1 cellular context compared by ENCODE assay signal in the genomic region with DNA sequence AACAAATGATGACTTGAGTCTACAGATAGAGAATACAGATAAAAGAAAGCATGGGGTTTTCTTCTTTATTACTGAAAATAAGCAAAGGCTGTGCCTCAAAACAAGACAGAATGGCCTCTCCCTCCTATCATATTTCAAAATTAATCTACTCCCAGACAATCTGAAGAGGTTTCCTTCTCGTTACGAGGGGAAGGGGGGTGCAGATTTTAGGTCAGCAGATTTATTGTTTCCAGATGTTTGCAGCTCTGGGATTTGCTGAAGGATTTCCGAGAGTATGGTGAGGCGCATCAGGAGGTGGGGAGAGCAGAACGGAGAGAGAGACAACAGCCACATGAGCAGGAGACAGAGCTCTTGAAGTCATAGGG.
TF ChIP-seq lines count a peak whose summit lies in the region.

No MANE protein-coding gene starts in this region.

TF ChIP-seq in HEK293, 187 proteins besides CTCF, POLR2A, EP300 and RAD21 (continued from another document and continues in another):
- TF ChIP-seq, protein P1, sequence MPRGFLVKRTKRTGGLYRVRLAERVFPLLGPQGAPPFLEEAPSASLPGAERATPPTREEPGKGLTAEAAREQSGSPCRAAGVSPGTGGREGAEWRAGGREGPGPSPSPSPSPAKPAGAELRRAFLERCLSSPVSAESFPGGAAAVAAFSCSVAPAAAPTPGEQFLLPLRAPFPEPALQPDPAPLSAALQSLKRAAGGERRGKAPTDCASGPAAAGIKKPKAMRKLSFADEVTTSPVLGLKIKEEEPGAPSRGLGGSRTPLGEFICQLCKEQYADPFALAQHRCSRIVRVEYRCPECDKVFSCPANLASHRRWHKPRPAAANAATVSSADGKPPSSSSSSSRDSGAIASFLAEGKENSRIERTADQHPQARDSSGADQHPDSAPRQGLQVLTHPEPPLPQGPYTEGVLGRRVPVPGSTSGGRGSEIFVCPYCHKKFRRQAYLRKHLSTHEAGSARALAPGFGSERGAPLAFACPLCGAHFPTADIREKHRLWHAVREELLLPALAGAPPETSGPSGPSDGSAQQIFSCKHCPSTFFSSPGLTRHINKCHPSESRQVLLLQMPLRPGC (tag by site-specific recombination; IDR thresholded peaks at IDR 0.05): no peak
- TF ChIP-seq MYNN (tag by site-specific recombination; IDR thresholded peaks at IDR 0.05; ENCODE audit: borderline replicate concordance): no peak
- no peak for TF ChIP-seq KLF8 (tag by site-specific recombination; IDR thresholded peaks at IDR 0.05)
- no peak for TF ChIP-seq SETDB1 (IDR thresholded peaks at IDR 0.05; ENCODE audit: insufficient read length, low read length)
- peak; percentile 56; the same call in 1 of the 2 replicates for TF ChIP-seq ZEB2 (tag by site-specific recombination; IDR thresholded peaks at IDR 0.05)
- no peak for TF ChIP-seq ZNF214 (tag by site-specific recombination; IDR thresholded peaks at IDR 0.05; ENCODE audit: borderline replicate concordance)
- TF ChIP-seq ZNF274 (IDR thresholded peaks at IDR 0.05; ENCODE audit: low read length): no peak
- TF ChIP-seq ZNF274 (tag by site-specific recombination; IDR thresholded peaks at IDR 0.05; ENCODE audit: borderline replicate concordance): no peak
- no peak for TF ChIP-seq ZNF112 (tag by site-specific recombination; IDR thresholded peaks at IDR 0.05)
- TF ChIP-seq ZNF302 (tag by site-specific recombination; IDR thresholded peaks at IDR 0.05; ENCODE audit: low read depth): no peak
- TF ChIP-seq, protein P2, sequence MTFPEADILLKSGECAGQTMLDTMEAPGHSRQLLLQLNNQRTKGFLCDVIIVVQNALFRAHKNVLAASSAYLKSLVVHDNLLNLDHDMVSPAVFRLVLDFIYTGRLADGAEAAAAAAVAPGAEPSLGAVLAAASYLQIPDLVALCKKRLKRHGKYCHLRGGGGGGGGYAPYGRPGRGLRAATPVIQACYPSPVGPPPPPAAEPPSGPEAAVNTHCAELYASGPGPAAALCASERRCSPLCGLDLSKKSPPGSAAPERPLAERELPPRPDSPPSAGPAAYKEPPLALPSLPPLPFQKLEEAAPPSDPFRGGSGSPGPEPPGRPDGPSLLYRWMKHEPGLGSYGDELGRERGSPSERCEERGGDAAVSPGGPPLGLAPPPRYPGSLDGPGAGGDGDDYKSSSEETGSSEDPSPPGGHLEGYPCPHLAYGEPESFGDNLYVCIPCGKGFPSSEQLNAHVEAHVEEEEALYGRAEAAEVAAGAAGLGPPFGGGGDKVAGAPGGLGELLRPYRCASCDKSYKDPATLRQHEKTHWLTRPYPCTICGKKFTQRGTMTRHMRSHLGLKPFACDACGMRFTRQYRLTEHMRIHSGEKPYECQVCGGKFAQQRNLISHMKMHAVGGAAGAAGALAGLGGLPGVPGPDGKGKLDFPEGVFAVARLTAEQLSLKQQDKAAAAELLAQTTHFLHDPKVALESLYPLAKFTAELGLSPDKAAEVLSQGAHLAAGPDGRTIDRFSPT (tag by site-specific recombination; IDR thresholded peaks at IDR 0.05): no peak
- no peak for TF ChIP-seq ZNF549 (tag by site-specific recombination; IDR thresholded peaks at IDR 0.05)
- TF ChIP-seq ZNF701 (tag by site-specific recombination; IDR thresholded peaks at IDR 0.05): no peak
- TF ChIP-seq ZNF747 (tag by site-specific recombination; IDR thresholded peaks at IDR 0.05): no peak
- TF ChIP-seq ZNF184 (tag by site-specific recombination; IDR thresholded peaks at IDR 0.05): 0 out of 2 replicates have a peak, but pooled peaks have one; percentile 35
- no peak for TF ChIP-seq ZBTB21 (tag by site-specific recombination; IDR thresholded peaks at IDR 0.05)
- peak; percentile 55; the same call in 1 of the 2 replicates for TF ChIP-seq OSR2 (tag by site-specific recombination; IDR thresholded peaks at IDR 0.05)
- no peak; the same call in 1 of the 2 replicates for TF ChIP-seq ZNF24 (tag by site-specific recombination; IDR thresholded peaks at IDR 0.05)
- no peak for TF ChIP-seq ZNF2 (tag by site-specific recombination; IDR thresholded peaks at IDR 0.05)
- TF ChIP-seq ZNF10 (tag by site-specific recombination; IDR thresholded peaks at IDR 0.05): no peak
- no peak for TF ChIP-seq KLF7 (tag by site-specific recombination; IDR thresholded peaks at IDR 0.05; ENCODE audit: borderline replicate concordance)
- TF ChIP-seq ZNF175 (tag by site-specific recombination; IDR thresholded peaks at IDR 0.05): no peak
- TF ChIP-seq ZBTB10 (tag by site-specific recombination; IDR thresholded peaks at IDR 0.05): no peak
- no peak for TF ChIP-seq PBX3 (CRISPR knock-in tag; IDR thresholded peaks at IDR 0.05)
- TF ChIP-seq, protein P3, sequence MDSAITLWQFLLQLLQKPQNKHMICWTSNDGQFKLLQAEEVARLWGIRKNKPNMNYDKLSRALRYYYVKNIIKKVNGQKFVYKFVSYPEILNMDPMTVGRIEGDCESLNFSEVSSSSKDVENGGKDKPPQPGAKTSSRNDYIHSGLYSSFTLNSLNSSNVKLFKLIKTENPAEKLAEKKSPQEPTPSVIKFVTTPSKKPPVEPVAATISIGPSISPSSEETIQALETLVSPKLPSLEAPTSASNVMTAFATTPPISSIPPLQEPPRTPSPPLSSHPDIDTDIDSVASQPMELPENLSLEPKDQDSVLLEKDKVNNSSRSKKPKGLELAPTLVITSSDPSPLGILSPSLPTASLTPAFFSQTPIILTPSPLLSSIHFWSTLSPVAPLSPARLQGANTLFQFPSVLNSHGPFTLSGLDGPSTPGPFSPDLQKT (IDR thresholded peaks at IDR 0.05; ENCODE audit: borderline replicate concordance, low read depth, low read length): no peak
- TF ChIP-seq ZNF654 (tag by site-specific recombination; IDR thresholded peaks at IDR 0.05; ENCODE audit: low read depth): no peak
- TF ChIP-seq SP7 (tag by site-specific recombination; IDR thresholded peaks at IDR 0.05): peak; percentile 42; the same call in 1 of the 2 replicates
- TF ChIP-seq ZNF394 (tag by site-specific recombination; IDR thresholded peaks at IDR 0.05; ENCODE audit: borderline replicate concordance): no peak
- no peak for TF ChIP-seq ZNF837 (tag by site-specific recombination; IDR thresholded peaks at IDR 0.05)
- no peak for TF ChIP-seq ZNF48 (tag by site-specific recombination; IDR thresholded peaks at IDR 0.05)
- TF ChIP-seq ATF2 (tag by site-specific recombination; IDR thresholded peaks at IDR 0.05; ENCODE audit: low read depth): no peak
- no peak for TF ChIP-seq ZNF664 (tag by site-specific recombination; IDR thresholded peaks at IDR 0.05)
- TF ChIP-seq ZNF561 (tag by site-specific recombination; IDR thresholded peaks at IDR 0.05; ENCODE audit: borderline replicate concordance): no peak
- TF ChIP-seq ZNF37A (tag by site-specific recombination; IDR thresholded peaks at IDR 0.05): no peak
- no peak for TF ChIP-seq YY1 (tag by site-specific recombination; IDR thresholded peaks at IDR 0.05)
- TF ChIP-seq, protein P4, sequence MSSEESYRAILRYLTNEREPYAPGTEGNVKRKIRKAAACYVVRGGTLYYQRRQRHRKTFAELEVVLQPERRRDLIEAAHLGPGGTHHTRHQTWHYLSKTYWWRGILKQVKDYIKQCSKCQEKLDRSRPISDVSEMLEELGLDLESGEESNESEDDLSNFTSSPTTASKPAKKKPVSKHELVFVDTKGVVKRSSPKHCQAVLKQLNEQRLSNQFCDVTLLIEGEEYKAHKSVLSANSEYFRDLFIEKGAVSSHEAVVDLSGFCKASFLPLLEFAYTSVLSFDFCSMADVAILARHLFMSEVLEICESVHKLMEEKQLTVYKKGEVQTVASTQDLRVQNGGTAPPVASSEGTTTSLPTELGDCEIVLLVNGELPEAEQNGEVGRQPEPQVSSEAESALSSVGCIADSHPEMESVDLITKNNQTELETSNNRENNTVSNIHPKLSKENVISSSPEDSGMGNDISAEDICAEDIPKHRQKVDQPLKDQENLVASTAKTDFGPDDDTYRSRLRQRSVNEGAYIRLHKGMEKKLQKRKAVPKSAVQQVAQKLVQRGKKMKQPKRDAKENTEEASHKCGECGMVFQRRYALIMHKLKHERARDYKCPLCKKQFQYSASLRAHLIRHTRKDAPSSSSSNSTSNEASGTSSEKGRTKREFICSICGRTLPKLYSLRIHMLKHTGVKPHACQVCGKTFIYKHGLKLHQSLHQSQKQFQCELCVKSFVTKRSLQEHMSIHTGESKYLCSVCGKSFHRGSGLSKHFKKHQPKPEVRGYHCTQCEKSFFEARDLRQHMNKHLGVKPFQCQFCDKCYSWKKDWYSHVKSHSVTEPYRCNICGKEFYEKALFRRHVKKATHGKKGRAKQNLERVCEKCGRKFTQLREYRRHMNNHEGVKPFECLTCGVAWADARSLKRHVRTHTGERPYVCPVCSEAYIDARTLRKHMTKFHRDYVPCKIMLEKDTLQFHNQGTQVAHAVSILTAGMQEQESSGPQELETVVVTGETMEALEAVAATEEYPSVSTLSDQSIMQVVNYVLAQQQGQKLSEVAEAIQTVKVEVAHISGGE (tag by site-specific recombination; conservative IDR thresholded peaks at IDR 0.05; ENCODE audit: low read depth): no peak
- no peak for TF ChIP-seq ZNF792 (tag by site-specific recombination; IDR thresholded peaks at IDR 0.05)
- peak; percentile 29; the same call in 1 of the 2 replicates for TF ChIP-seq ZXDB (tag by site-specific recombination; IDR thresholded peaks at IDR 0.05)
- TF ChIP-seq ZNF404 (tag by site-specific recombination; IDR thresholded peaks at IDR 0.05): no peak
- peak; percentile 39; the same call in 1 of the 2 replicates for TF ChIP-seq ZNF366 (tag by site-specific recombination; conservative IDR thresholded peaks at IDR 0.05)
- TF ChIP-seq GLIS2 (tag by site-specific recombination; IDR thresholded peaks at IDR 0.05): no peak
- TF ChIP-seq RBAK (tag by site-specific recombination; IDR thresholded peaks at IDR 0.05): no peak
- no peak for TF ChIP-seq ZNF391 (tag by site-specific recombination; IDR thresholded peaks at IDR 0.05; ENCODE audit: borderline replicate concordance, low read depth)
- TF ChIP-seq ZNF658 (tag by site-specific recombination; IDR thresholded peaks at IDR 0.05): no peak
- TF ChIP-seq, protein P5, sequence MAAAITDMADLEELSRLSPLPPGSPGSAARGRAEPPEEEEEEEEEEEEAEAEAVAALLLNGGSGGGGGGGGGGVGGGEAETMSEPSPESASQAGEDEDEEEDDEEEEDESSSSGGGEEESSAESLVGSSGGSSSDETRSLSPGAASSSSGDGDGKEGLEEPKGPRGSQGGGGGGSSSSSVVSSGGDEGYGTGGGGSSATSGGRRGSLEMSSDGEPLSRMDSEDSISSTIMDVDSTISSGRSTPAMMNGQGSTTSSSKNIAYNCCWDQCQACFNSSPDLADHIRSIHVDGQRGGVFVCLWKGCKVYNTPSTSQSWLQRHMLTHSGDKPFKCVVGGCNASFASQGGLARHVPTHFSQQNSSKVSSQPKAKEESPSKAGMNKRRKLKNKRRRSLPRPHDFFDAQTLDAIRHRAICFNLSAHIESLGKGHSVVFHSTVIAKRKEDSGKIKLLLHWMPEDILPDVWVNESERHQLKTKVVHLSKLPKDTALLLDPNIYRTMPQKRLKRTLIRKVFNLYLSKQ (tag by site-specific recombination; IDR thresholded peaks at IDR 0.05; ENCODE audit: borderline replicate concordance): no peak
- no peak for TF ChIP-seq ZNF211 (tag by site-specific recombination; IDR thresholded peaks at IDR 0.05; ENCODE audit: low read depth)
- 0 out of 2 replicates have a peak, but pooled peaks have one; percentile 60 for TF ChIP-seq KLF1 (tag by site-specific recombination; IDR thresholded peaks at IDR 0.05)
- no peak for TF ChIP-seq ZNF544 (tag by site-specific recombination; IDR thresholded peaks at IDR 0.05)
- no peak for TF ChIP-seq HOXC10 (CRISPR knock-in tag; IDR thresholded peaks at IDR 0.05)
- TF ChIP-seq ZNF114 (tag by site-specific recombination; IDR thresholded peaks at IDR 0.05): no peak
